Comparison of ENCODE assay signal across 10 cellular contexts in the genomic region with DNA sequence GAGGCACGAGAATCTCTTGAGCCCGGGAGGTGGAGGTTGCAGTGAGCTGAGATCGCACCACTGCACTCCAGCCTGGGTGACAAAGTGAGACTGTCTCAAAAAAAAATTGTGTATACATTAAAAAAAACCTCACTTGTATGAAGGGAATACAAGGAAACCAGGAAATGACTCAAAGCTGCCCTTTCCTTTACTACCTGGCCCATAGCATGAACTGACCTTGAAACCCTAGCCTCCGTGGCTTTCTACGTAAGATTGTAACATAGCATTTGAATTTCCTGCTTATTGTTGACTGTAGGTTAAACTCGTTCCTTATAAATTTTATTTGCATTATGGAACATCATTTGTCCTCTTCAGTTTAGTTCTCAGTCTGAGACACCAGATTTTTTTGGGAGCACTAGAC. TPM values are rescaled to one million over a fixed set of nuclear protein-coding genes. Genes with fewer than 3 reads are reported as not detected.
DNase-seq lines count a peak whose midpoint lies in the region; ATAC-seq and TF ChIP-seq lines count a peak whose summit lies in the region.
"Had no signal": no experiment of that assay in that cellular context is flagged by ENCODE, and none has a peak within 500 bp of the region (broad histone marks: within the 10 kb centered on the region; RNA-seq: fewer than 3 reads in every experiment).

No MANE protein-coding gene starts in this region.

- no peak for TF ChIP-seq CTCF in fibroblast of mammary gland (conservative IDR thresholded peaks at IDR 0.05; ENCODE audit: control insufficient read depth, insufficient read depth, low read depth, low read length)
- no peak for TF ChIP-seq CTCF in lower lobe of right lung (IDR thresholded peaks at IDR 0.05)

- H3K9me3 Mint-ChIP-seq in T-helper 2 cell treated with Interferon-gamma antibody and Interleukin-4, amounts not matched to agents 5 μg/mL and 100 μg/mL, for 36 hours = no peaks in the 10 kb centered on the region

- H3K27ac ChIP-seq in subcutaneous abdominal adipose tissue (ENCODE audit: low read depth, low read length) (peak overlapping the region; percentile 55), lower lobe of right lung (no peak overlapping the region)

- H3K27me3 Mint-ChIP-seq in T-helper 2 cell treated with Interferon-gamma antibody and Interleukin-4, amounts not matched to agents 5 μg/mL and 100 μg/mL, for 36 hours (ENCODE audit: low read depth) = no peaks in the 10 kb centered on the region

- no peak for DNase-seq in T-helper 2 cell treated with Interferon-gamma antibody and Interleukin-4, amounts not matched to agents 5 μg/mL and 100 μg/mL, for 36 hours (ENCODE audit: low spot score)
- DNase-seq in T-helper 2 cell = no peak
- DNase-seq in SW480 (ENCODE audit: low spot score) = peak; percentile 68
- DNase-seq in fibroblast of mammary gland (ENCODE audit: low read depth) = peak; percentile 45
- no peak for DNase-seq in stimulated activated CD4-positive, alpha-beta T cell treated with anti-CD3 and anti-CD28 coated beads, Interleukin-1b, Interleukin-23, amount 100 ng/mL, for 48 hours
- DNase-seq in lower lobe of right lung = no peak
- DNase-seq: cortex of kidney had no signal

- peaks cover 0 to 51% (median 22%) of the 10 kb centered on the region in 5 donors for H3K4me1 ChIP-seq in subcutaneous abdominal adipose tissue (ENCODE audit: control insufficient read depth in 5 of 5, insufficient read depth in 5 of 5, low read length in 5 of 5)
- peaks cover 38% of the 10 kb centered on the region for H3K4me1 ChIP-seq in lower lobe of right lung

- peak overlapping the region; percentile 28 for H3K4me3 Mint-ChIP-seq in T-helper 2 cell treated with Interferon-gamma antibody and Interleukin-4, amounts not matched to agents 5 μg/mL and 100 μg/mL, for 36 hours

- H3K27ac Mint-ChIP-seq in T-helper 2 cell treated with Interferon-gamma antibody and Interleukin-4, amounts not matched to agents 5 μg/mL and 100 μg/mL, for 36 hours = peak overlapping the region; percentile 46

- H3K4me3 ChIP-seq in fibroblast of mammary gland (ENCODE audit: control insufficient read depth, low read depth, low read length) = no peak overlapping the region
- no peak overlapping the region for H3K4me3 ChIP-seq in subcutaneous abdominal adipose tissue (ENCODE audit: low read depth in 1 of 5, low read length in 5 of 5)
- H3K4me3 ChIP-seq in lower lobe of right lung = no peak overlapping the region
- H3K4me3 ChIP-seq: pancreas had no signal

- no peak for ATAC-seq in lower lobe of right lung
- no peak for ATAC-seq in GM18868 (IDR thresholded peaks at IDR 0.05; ENCODE audit: unreplicated experiment)

- H3K27me3 ChIP-seq in subcutaneous abdominal adipose tissue (ENCODE audit: control insufficient read depth in 5 of 5, insufficient read depth in 4 of 5, low read length in 5 of 5) = no peaks in the 10 kb centered on the region
- no peaks in the 10 kb centered on the region for H3K27me3 ChIP-seq in lower lobe of right lung (ENCODE audit: low read depth)
- H3K27me3 ChIP-seq: pancreas had no signal

- no peak overlapping the region for H3K9ac ChIP-seq in subcutaneous abdominal adipose tissue (ENCODE audit: low read length in 5 of 5)

- peaks cover 5% of the 10 kb centered on the region for H3K36me3 Mint-ChIP-seq in T-helper 2 cell treated with Interferon-gamma antibody and Interleukin-4, amounts not matched to agents 5 μg/mL and 100 μg/mL, for 36 hours (ENCODE audit: low read depth)

- H3K36me3 ChIP-seq in subcutaneous abdominal adipose tissue (ENCODE audit: control insufficient read depth in 5 of 5, insufficient read depth in 5 of 5, low read length in 5 of 5) = no peaks in the 10 kb centered on the region
- H3K36me3 ChIP-seq in lower lobe of right lung = no peaks in the 10 kb centered on the region
- H3K36me3 ChIP-seq: pancreas had no signal

- H3K4me1 Mint-ChIP-seq in T-helper 2 cell treated with Interferon-gamma antibody and Interleukin-4, amounts not matched to agents 5 μg/mL and 100 μg/mL, for 36 hours (ENCODE audit: low read depth) = peaks cover 52% of the 10 kb centered on the region

- H3K9me3 ChIP-seq in subcutaneous abdominal adipose tissue (ENCODE audit: control insufficient read depth in 5 of 5, low read length in 5 of 5) = no peaks in the 10 kb centered on the region
- no peaks in the 10 kb centered on the region for H3K9me3 ChIP-seq in lower lobe of right lung
- H3K9me3 ChIP-seq: pancreas had no signal

- intact Hi-C loops in lower lobe of right lung (cut with DNase I) = no loop called here

RNA-seq across cellular contexts. Expression of a gene that starts 9.1 kb away (rescaled TPM):
- 45.1 TPM for total RNA-seq in lower lobe of right lung

RNA-seq across cellular contexts. Expression of a gene that starts 18.6 kb away (rescaled TPM):
- 11.0 TPM for total RNA-seq in lower lobe of right lung

Comparison
In these comparisons a context has a peak if more than half of its experiments do, and no peak if none do; other contexts are left out.
1. DNase-seq: peak in SW480 (single experiment) and fibroblast of mammary gland (single experiment); none in T-helper 2 cell treated with Interferon-gamma antibody and Interleukin-4, amounts not matched to agents 5 μg/mL and 100 μg/mL, for 36 hours (single experiment), T-helper 2 cell (0 of 5), stimulated activated CD4-positive, alpha-beta T cell treated with anti-CD3 and anti-CD28 coated beads, Interleukin-1b, Interleukin-23, amount 100 ng/mL, for 48 hours (single experiment) and lower lobe of right lung (single experiment).